ENCODE assay signal across 8 cellular contexts in genomic region chr14:70821581-70821915, GRCh38. TPM values are rescaled to one million over a fixed set of nuclear protein-coding genes. Genes with fewer than 3 reads are reported as not detected.
DNase-seq lines count a peak whose midpoint lies in the region; ATAC-seq and TF ChIP-seq lines count a peak whose summit lies in the region.

No MANE protein-coding gene starts in this region.

- H3K4me2 ChIP-seq in OCI-LY1 (ENCODE audit: low read length) (peak overlapping the region; percentile 77), neural progenitor cell (peak overlapping the region; percentile 85)

- no peak overlapping the region for H2AFZ ChIP-seq in OCI-LY1 (ENCODE audit: low read length)
- H2AFZ ChIP-seq in neural progenitor cell (replicated peaks) = peak overlapping the region; percentile 92

- H3K4me3 Mint-ChIP-seq in endodermal cell (peak overlapping the region; percentile 70), neural progenitor cell (peak overlapping the region; percentile 89)

- peak overlapping the region; percentile 68 for H3K4me3 ChIP-seq in OCI-LY1 (ENCODE audit: low read depth, low read length, poor library complexity, severe bottlenecking)
- peak overlapping the region; percentile 90 for H3K4me3 ChIP-seq in endodermal cell (ENCODE audit: low read length)
- peak overlapping the region; percentile 95 for H3K4me3 ChIP-seq in neural progenitor cell

- DNase-seq in endodermal cell (no peak), neural progenitor cell (ENCODE audit: low spot score) (no peak), activated gamma-delta T cell (lab: John Stamatoyannopoulos, UW) (no peak)

- H3K9me3 ChIP-seq in OCI-LY1 (ENCODE audit: low read length) (no peaks in the 10 kb centered on the region), endodermal cell (ENCODE audit: control insufficient read depth, low read length) (no peaks in the 10 kb centered on the region), neural progenitor cell (ENCODE audit: low read depth) (no peaks in the 10 kb centered on the region)

- no peaks in the 10 kb centered on the region for H3K36me3 ChIP-seq in OCI-LY1 (ENCODE audit: insufficient read depth, low read length)
- no peaks in the 10 kb centered on the region for H3K36me3 ChIP-seq in endodermal cell (ENCODE audit: control insufficient read depth, insufficient read depth, low read length)
- H3K36me3 ChIP-seq in neural progenitor cell = no peaks in the 10 kb centered on the region

- no peaks in the 10 kb centered on the region for H3K9me2 ChIP-seq in OCI-LY1 (ENCODE audit: low read depth, low read length)

- TF ChIP-seq CTCF in C4-2B (conservative IDR thresholded peaks at IDR 0.05) (no peak), OCI-LY1 (IDR thresholded peaks at IDR 0.05; ENCODE audit: low read length) (no peak), endodermal cell (conservative IDR thresholded peaks at IDR 0.05) (no peak), neural progenitor cell (IDR thresholded peaks at IDR 0.05) (no peak)

- no peaks in the 10 kb centered on the region for H3F3A ChIP-seq in OCI-LY1 (ENCODE audit: insufficient read depth, low read length)
- peaks cover 24% of the 10 kb centered on the region for H3F3A ChIP-seq in neural progenitor cell (ENCODE audit: low read depth)

- no peak overlapping the region for H3K27ac Mint-ChIP-seq in endodermal cell
- H3K27ac Mint-ChIP-seq in neural progenitor cell = no peak overlapping the region

- H3K27ac ChIP-seq in C4-2B = peak overlapping the region; percentile 11; the same call in 1 of the 2 replicates
- no peak overlapping the region for H3K27ac ChIP-seq in OCI-LY1 (ENCODE audit: low read depth, low read length, poor library complexity, severe bottlenecking)
- no peak overlapping the region for H3K27ac ChIP-seq in endodermal cell (ENCODE audit: low read depth, low read length)
- no peak overlapping the region for H3K27ac ChIP-seq in neural progenitor cell

- 0 to 2% methylated on average over 1 to 23 of the region's 23 CpGs for WGBS in endodermal cell (ENCODE audit: insufficient coverage in 1 of 2, insufficient read length in 1 of 2), 2 experiments

- peak overlapping the region; percentile 61; the same call in 1 of the 2 replicates for H3K9ac ChIP-seq in OCI-LY1 (ENCODE audit: low read length)
- peak overlapping the region; percentile 47 for H3K9ac ChIP-seq in endodermal cell (ENCODE audit: extremely low read depth, low read length, poor library complexity, severe bottlenecking)
- peak overlapping the region; percentile 37 for H3K9ac ChIP-seq in neural progenitor cell

- H4K20me1 ChIP-seq in OCI-LY1 (ENCODE audit: insufficient read depth, low read length) = no peaks in the 10 kb centered on the region
- no peaks in the 10 kb centered on the region for H4K20me1 ChIP-seq in neural progenitor cell (ENCODE audit: low read depth)

- H3K4me1 ChIP-seq in OCI-LY1 (ENCODE audit: insufficient read depth, low read length, severe bottlenecking) (peaks cover 21% of the 10 kb centered on the region), endodermal cell (ENCODE audit: control insufficient read depth, insufficient read depth, low read length) (peaks cover 4% of the 10 kb centered on the region), neural progenitor cell (peaks cover 24% of the 10 kb centered on the region)

- H3K36me3 Mint-ChIP-seq in endodermal cell (ENCODE audit: low read depth) = no peaks in the 10 kb centered on the region
- no peaks in the 10 kb centered on the region for H3K36me3 Mint-ChIP-seq in neural progenitor cell

- H3K4me1 Mint-ChIP-seq in endodermal cell = peaks cover 15% of the 10 kb centered on the region
- peaks cover 19% of the 10 kb centered on the region for H3K4me1 Mint-ChIP-seq in neural progenitor cell

- ATAC-seq in HG03521 (IDR thresholded peaks at IDR 0.05; ENCODE audit: unreplicated experiment) = no peak
- no peak for ATAC-seq in GM19023 (IDR thresholded peaks at IDR 0.05; ENCODE audit: unreplicated experiment)
- ATAC-seq in HG03571 (IDR thresholded peaks at IDR 0.05; ENCODE audit: unreplicated experiment) = no peak

- H3K27me3 Mint-ChIP-seq in endodermal cell (ENCODE audit: insufficient read depth) (peaks cover 56% of the 10 kb centered on the region), neural progenitor cell (ENCODE audit: insufficient read depth, low read depth) (peaks cover 20% of the 10 kb centered on the region)

- H3K79me2 ChIP-seq in OCI-LY1 (ENCODE audit: insufficient read depth, low read length) (no peaks in the 10 kb centered on the region), neural progenitor cell (ENCODE audit: low read depth) (no peaks in the 10 kb centered on the region)

- H3K27me3 ChIP-seq in OCI-LY1 (ENCODE audit: insufficient read depth, low read length) = no peaks in the 10 kb centered on the region; the same call in none of the 2 replicates
- peaks cover 17% of the 10 kb centered on the region for H3K27me3 ChIP-seq in endodermal cell (ENCODE audit: control insufficient read depth, insufficient read depth, low read length, poor library complexity, severe bottlenecking)
- peaks cover 42% of the 10 kb centered on the region for H3K27me3 ChIP-seq in neural progenitor cell

- H3K9me3 Mint-ChIP-seq in endodermal cell (peaks cover 2% of the 10 kb centered on the region), neural progenitor cell (no peaks in the 10 kb centered on the region)

RNA-seq across cellular contexts. Expression of gene MAP3K9, which starts 12.2 kb away (rescaled TPM):
- total RNA-seq in endodermal cell = 10 to 100 TPM; 34.1 to 38.5 TPM
- 7.3 TPM for polyA plus RNA-seq in endodermal cell (2013, experiment 1 of 2)
- 7.6 TPM for polyA plus RNA-seq in endodermal cell (2013, experiment 2 of 2)
- 14.9 and 25.3 TPM in 2 replicates for total RNA-seq in neural progenitor cell (ENCODE audit: low replicate concordance)
